Comparison of ENCODE assay signal across 13 cellular contexts in the genomic region with DNA sequence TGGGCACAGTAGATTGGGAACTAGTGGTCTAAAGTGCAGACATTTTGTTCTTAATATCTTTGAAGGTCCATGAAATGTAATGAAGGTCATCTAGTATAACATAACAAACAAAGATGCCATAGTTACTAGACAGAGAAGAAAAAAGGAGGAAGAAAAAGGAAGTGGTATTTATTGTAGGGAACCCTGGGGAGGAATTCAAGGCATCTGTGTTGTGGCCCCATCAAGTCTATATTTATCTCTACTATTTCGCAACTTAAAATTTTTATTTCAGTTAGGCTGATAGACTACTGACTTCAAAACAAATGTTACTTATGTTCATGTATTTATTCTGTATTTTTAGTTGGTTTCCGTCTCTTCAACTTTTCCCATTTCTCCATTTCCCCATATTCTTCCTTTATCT. TPM values are rescaled to one million over a fixed set of nuclear protein-coding genes. Genes with fewer than 3 reads are reported as not detected.
DNase-seq lines count a peak whose midpoint lies in the region; ATAC-seq and TF ChIP-seq lines count a peak whose summit lies in the region.
"Had no signal": no experiment of that assay in that cellular context is flagged by ENCODE, and none has a peak within 500 bp of the region (broad histone marks: within the 10 kb centered on the region; RNA-seq: fewer than 3 reads in every experiment).

No MANE protein-coding gene starts in this region.

- no peak for TF ChIP-seq RAD21 in liver (IDR thresholded peaks at IDR 0.05)

- peak overlapping the region; percentile 6 to 33 for H3K27ac ChIP-seq in liver (ENCODE audit: low read depth in 1 of 2, low read length in 2 of 2)
- H3K27ac ChIP-seq: psoas muscle, stomach had no signal

- ATAC-seq in HG02852 (IDR thresholded peaks at IDR 0.05; ENCODE audit: unreplicated experiment) (no peak), GM21360 (IDR thresholded peaks at IDR 0.05; ENCODE audit: unreplicated experiment) (no peak)
- ATAC-seq: psoas muscle had no signal

- TF ChIP-seq CTCF in BJ (IDR thresholded peaks at IDR 0.05; ENCODE audit: insufficient read depth, low read depth, low read length) (no peak), choroid plexus epithelial cell (conservative IDR thresholded peaks at IDR 0.05; ENCODE audit: low read depth, low read length) (no peak), liver (IDR thresholded peaks at IDR 0.05; ENCODE audit: low read depth, low read length, missing input control) (no peak)

- peak overlapping the region in 1 of 2 donors; percentile 18 for H3K9ac ChIP-seq in liver (ENCODE audit: low read depth in 1 of 2, low read length in 2 of 2)

- WGBS in liver = 27% methylated on average over 2 of the region's 2 CpGs

- H3K27ac Mint-ChIP-seq in T-helper 2 cell treated with Interferon-gamma antibody and Interleukin-4, amounts not matched to agents 5 μg/mL and 100 μg/mL, for 36 hours = no peak overlapping the region
- H3K27ac Mint-ChIP-seq: CD4-positive, alpha-beta T cell had no signal

- H3K36me3 ChIP-seq in BJ (ENCODE audit: control insufficient read depth, insufficient read depth, low read length) = no peaks in the 10 kb centered on the region
- H3K36me3 ChIP-seq in liver (ENCODE audit: control insufficient read depth in 4 of 4, insufficient read depth in 3 of 4, low read depth in 1 of 4, low read length in 3 of 4) = peaks cover 0 to 3% (median 0%) of the 10 kb centered on the region in 4 donors
- H3K36me3 ChIP-seq: stomach had no signal

- H3K27me3 ChIP-seq in BJ (ENCODE audit: control insufficient read depth, insufficient read depth, low read length) = no peaks in the 10 kb centered on the region
- H3K27me3 ChIP-seq in liver (ENCODE audit: control insufficient read depth in 4 of 4, insufficient read depth in 4 of 4, low read length in 3 of 4) = no peaks in the 10 kb centered on the region
- H3K27me3 ChIP-seq: stomach had no signal

- no peak for TF ChIP-seq POLR2A in erythroblast (IDR thresholded peaks at IDR 0.05; ENCODE audit: low read length)

- H3K9me3 Mint-ChIP-seq in T-helper 2 cell treated with Interferon-gamma antibody and Interleukin-4, amounts not matched to agents 5 μg/mL and 100 μg/mL, for 36 hours = no peaks in the 10 kb centered on the region
- H3K9me3 Mint-ChIP-seq: CD4-positive, alpha-beta T cell had no signal

- DNase-seq in BJ (ENCODE audit: low read depth) (peak; percentile 47), NCI-H226 (peak; percentile 23), choroid plexus epithelial cell (ENCODE audit: low read depth) (peak; percentile 86), erythroblast (lab: John Stamatoyannopoulos, UW) (no peak)
- no peak for DNase-seq in T-helper 2 cell treated with Interferon-gamma antibody and Interleukin-4, amounts not matched to agents 5 μg/mL and 100 μg/mL, for 36 hours (ENCODE audit: low spot score)
- DNase-seq: CD4-positive, alpha-beta T cell; Karpas-422; NCI-H345; psoas muscle; stomach had no signal

- no peak overlapping the region for H3K4me3 Mint-ChIP-seq in T-helper 2 cell treated with Interferon-gamma antibody and Interleukin-4, amounts not matched to agents 5 μg/mL and 100 μg/mL, for 36 hours
- H3K4me3 Mint-ChIP-seq: CD4-positive, alpha-beta T cell had no signal

- no peak overlapping the region for H3K4me3 ChIP-seq in BJ (ENCODE audit: low read depth, low read length)
- H3K4me3 ChIP-seq in choroid plexus epithelial cell (ENCODE audit: low read depth, low read length) = no peak overlapping the region
- peak overlapping the region in 2 of 3 donors; percentile 40 to 47 for H3K4me3 ChIP-seq in liver (ENCODE audit: low read depth in 1 of 3, low read length in 3 of 3)
- H3K4me3 ChIP-seq: psoas muscle had no signal

- peaks cover 2% of the 10 kb centered on the region for H3K4me1 Mint-ChIP-seq in T-helper 2 cell treated with Interferon-gamma antibody and Interleukin-4, amounts not matched to agents 5 μg/mL and 100 μg/mL, for 36 hours (ENCODE audit: low read depth)

- no peaks in the 10 kb centered on the region for H3K9me3 ChIP-seq in liver (ENCODE audit: control insufficient read depth in 4 of 4, low read length in 3 of 4)
- H3K9me3 ChIP-seq: psoas muscle, stomach had no signal

- H3K36me3 Mint-ChIP-seq in T-helper 2 cell treated with Interferon-gamma antibody and Interleukin-4, amounts not matched to agents 5 μg/mL and 100 μg/mL, for 36 hours (ENCODE audit: low read depth) = no peaks in the 10 kb centered on the region

- peaks cover 0 to 13% (median 3%) of the 10 kb centered on the region in 4 donors for H3K4me1 ChIP-seq in liver (ENCODE audit: control insufficient read depth in 4 of 4, insufficient read depth in 4 of 4, low read length in 3 of 4)

- CTCF ChIA-PET in BJ (lab: Yijun Ruan, JAX) = interaction anchor here (1.1 to 1.4 kb wide), 2 partner anchors 12 to 16 kb away, joined by 4 to 7 read pairs; no protein-coding TSS in a partner anchor

- peaks cover 2% of the 10 kb centered on the region for H3K27me3 Mint-ChIP-seq in T-helper 2 cell treated with Interferon-gamma antibody and Interleukin-4, amounts not matched to agents 5 μg/mL and 100 μg/mL, for 36 hours (ENCODE audit: low read depth)
- H3K27me3 Mint-ChIP-seq: CD4-positive, alpha-beta T cell had no signal

- POLR2A ChIA-PET in BJ (lab: Charles Lee) = no interaction called here

TF ChIP-seq in liver, 16 proteins besides CTCF, POLR2A, EP300 and RAD21:
- TF ChIP-seq, protein P1, sequence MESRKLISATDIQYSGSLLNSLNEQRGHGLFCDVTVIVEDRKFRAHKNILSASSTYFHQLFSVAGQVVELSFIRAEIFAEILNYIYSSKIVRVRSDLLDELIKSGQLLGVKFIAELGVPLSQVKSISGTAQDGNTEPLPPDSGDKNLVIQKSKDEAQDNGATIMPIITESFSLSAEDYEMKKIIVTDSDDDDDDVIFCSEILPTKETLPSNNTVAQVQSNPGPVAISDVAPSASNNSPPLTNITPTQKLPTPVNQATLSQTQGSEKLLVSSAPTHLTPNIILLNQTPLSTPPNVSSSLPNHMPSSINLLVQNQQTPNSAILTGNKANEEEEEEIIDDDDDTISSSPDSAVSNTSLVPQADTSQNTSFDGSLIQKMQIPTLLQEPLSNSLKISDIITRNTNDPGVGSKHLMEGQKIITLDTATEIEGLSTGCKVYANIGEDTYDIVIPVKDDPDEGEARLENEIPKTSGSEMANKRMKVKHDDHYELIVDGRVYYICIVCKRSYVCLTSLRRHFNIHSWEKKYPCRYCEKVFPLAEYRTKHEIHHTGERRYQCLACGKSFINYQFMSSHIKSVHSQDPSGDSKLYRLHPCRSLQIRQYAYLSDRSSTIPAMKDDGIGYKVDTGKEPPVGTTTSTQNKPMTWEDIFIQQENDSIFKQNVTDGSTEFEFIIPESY (IDR thresholded peaks at IDR 0.05) = no peak
- TF ChIP-seq FOXA2 (IDR thresholded peaks at IDR 0.05) (no peak), NR2F2 (IDR thresholded peaks at IDR 0.05) (no peak), HNF4G (IDR thresholded peaks at IDR 0.05) (no peak), HNF4A (conservative IDR thresholded peaks at IDR 0.05) (peak in 1 of 2 donors; percentile 3), FOXA1 (IDR thresholded peaks at IDR 0.05) (no peak), YY1 (IDR thresholded peaks at IDR 0.05) (no peak)
- TF ChIP-seq, protein P2, sequence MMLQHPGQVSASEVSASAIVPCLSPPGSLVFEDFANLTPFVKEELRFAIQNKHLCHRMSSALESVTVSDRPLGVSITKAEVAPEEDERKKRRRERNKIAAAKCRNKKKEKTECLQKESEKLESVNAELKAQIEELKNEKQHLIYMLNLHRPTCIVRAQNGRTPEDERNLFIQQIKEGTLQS (IDR thresholded peaks at IDR 0.05) = no peak
- TF ChIP-seq, protein P3, sequence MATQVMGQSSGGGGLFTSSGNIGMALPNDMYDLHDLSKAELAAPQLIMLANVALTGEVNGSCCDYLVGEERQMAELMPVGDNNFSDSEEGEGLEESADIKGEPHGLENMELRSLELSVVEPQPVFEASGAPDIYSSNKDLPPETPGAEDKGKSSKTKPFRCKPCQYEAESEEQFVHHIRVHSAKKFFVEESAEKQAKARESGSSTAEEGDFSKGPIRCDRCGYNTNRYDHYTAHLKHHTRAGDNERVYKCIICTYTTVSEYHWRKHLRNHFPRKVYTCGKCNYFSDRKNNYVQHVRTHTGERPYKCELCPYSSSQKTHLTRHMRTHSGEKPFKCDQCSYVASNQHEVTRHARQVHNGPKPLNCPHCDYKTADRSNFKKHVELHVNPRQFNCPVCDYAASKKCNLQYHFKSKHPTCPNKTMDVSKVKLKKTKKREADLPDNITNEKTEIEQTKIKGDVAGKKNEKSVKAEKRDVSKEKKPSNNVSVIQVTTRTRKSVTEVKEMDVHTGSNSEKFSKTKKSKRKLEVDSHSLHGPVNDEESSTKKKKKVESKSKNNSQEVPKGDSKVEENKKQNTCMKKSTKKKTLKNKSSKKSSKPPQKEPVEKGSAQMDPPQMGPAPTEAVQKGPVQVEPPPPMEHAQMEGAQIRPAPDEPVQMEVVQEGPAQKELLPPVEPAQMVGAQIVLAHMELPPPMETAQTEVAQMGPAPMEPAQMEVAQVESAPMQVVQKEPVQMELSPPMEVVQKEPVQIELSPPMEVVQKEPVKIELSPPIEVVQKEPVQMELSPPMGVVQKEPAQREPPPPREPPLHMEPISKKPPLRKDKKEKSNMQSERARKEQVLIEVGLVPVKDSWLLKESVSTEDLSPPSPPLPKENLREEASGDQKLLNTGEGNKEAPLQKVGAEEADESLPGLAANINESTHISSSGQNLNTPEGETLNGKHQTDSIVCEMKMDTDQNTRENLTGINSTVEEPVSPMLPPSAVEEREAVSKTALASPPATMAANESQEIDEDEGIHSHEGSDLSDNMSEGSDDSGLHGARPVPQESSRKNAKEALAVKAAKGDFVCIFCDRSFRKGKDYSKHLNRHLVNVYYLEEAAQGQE (IDR thresholded peaks at IDR 0.05) = no peak

RNA-seq across cellular contexts. Expression of a gene that starts 48.9 kb away (rescaled TPM):
- 2.1 and 2.5 TPM in 2 replicates for polyA plus RNA-seq in BJ (2011; rRNA removed)
- polyA minus RNA-seq in BJ (2011; rRNA and poly(A)+ RNA removed) = 1.6 and 3.1 TPM in 2 replicates
- total RNA-seq in liver = 10 to 100 TPM in 1 of 2 donors, 1 to 10 TPM in 1; 2.3 to 16.2 TPM
- polyA plus RNA-seq in liver = 1 to 10 TPM; 2.5 to 5.7 TPM

Comparison
In these comparisons a context has a peak if more than half of its experiments do, and no peak if none do; other contexts are left out.
1. DNase-seq: peak in BJ (single experiment), NCI-H226 (single experiment) and choroid plexus epithelial cell (single experiment); none in erythroblast (0 of 2) and T-helper 2 cell treated with Interferon-gamma antibody and Interleukin-4, amounts not matched to agents 5 μg/mL and 100 μg/mL, for 36 hours (single experiment).
2. H3K4me3 ChIP-seq: peak in liver (2 of 3); none in BJ (single experiment) and choroid plexus epithelial cell (single experiment).